23 cellular contexts compared by ENCODE assay signal in genomic region chr6:131122007-131122406, GRCh38.
"Had no signal": no experiment of that assay in that cellular context is flagged by ENCODE, and none has a peak within 500 bp of the region (broad histone marks: within the 10 kb centered on the region; RNA-seq: fewer than 3 reads in every experiment).

No MANE protein-coding gene starts in this region.

- H3K27me3 ChIP-seq: ascending aorta, brain microvascular endothelial cell, esophagus squamous epithelium, heart left ventricle, left lung, spleen, tibial nerve had no signal

- H3K36me3 ChIP-seq: ascending aorta, brain microvascular endothelial cell, esophagus squamous epithelium, heart left ventricle, left lung, lower lobe of right lung, spleen, tibial nerve had no signal

- H3K4me1 ChIP-seq: ascending aorta, left lung, lower lobe of right lung had no signal

- DNase-seq: activated B cell treated with CpG ODN at 0.5 μM for 24 hours; activated CD4-positive, alpha-beta T cell treated with anti-CD3 and anti-CD28 coated beads, Interleukin-2, amount 50 U/mL, for 1 hour; activated CD8-positive, alpha-beta memory T cell treated with anti-CD3 and anti-CD28 coated beads, Interleukin-2, amount 10 ng/mL, durations not matched to agents 7 days and 5 days; activated CD8-positive, alpha-beta T cell treated with anti-CD3 and anti-CD28 coated beads for 36 hours; activated effector memory CD4-positive, alpha-beta T cell treated with anti-CD3 and anti-CD28 coated beads, Interleukin-2, amount 50 U/mL, for 16 hours; activated naive CD4-positive, alpha-beta T cell treated with anti-CD3 and anti-CD28 coated beads for 36 hours; activated naive CD8-positive, alpha-beta T cell treated with anti-CD3 and anti-CD28 coated beads for 36 hours; activated T-cell treated with anti-CD3 and anti-CD28 coated beads for 4 hours; brain microvascular endothelial cell; caudate nucleus; endodermal cell; esophagus squamous epithelium; heart left ventricle; left lung; lower lobe of right lung; mesendoderm; mucosa of descending colon; right cardiac atrium; spleen; stimulated activated naive CD4-positive, alpha-beta T cell treated with Interleukin-2 at 50 U/mL for 16 hours; T-helper 1 cell had no signal

- H3K27ac ChIP-seq: ascending aorta, brain microvascular endothelial cell, esophagus squamous epithelium, heart left ventricle, left lung, lower lobe of right lung, spleen, tibial nerve had no signal

- H3K9me3 ChIP-seq: ascending aorta, esophagus squamous epithelium, left lung, lower lobe of right lung, mucosa of descending colon, spleen had no signal

- H3K4me3 ChIP-seq: ascending aorta, esophagus squamous epithelium, heart left ventricle, left lung, lower lobe of right lung, mucosa of descending colon, spleen, tibial nerve had no signal
